ENCODE assay signal across 8 cellular contexts in the genomic region with DNA sequence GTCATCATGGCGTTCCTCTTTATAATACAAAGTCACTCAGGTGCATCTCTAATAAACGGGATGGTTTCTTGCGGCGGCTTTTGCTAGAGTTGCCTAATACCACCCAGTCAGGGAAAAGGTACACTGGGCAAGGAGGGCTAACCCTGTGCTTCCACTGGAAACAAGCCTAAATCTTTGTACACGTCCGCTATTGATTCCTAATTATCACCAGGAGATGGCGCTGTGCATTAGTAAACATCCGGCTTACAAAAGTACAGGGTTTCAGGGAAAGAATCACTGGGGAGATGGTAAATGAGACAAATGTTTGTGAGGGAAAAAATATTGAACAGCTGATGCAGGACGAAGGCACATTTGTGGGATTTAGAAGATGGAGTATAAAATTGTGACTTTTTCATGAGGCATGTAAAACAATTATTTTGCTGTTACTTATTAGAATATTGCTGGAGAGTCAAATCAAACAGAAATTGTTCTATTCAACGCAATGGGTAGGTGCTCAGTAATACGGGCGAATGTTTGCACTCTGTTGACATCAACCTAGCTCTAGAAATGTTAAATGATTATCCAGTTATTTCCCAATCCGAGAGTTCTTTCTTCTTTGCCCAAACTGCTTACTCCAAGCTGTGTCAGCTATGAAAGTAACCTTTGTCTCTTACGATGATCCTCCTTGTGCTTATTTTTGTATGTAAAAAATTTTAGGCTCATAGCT. TPM values are rescaled to one million over a fixed set of nuclear protein-coding genes. Genes with fewer than 3 reads are reported as not detected.
DNase-seq lines count a peak whose midpoint lies in the region; ATAC-seq, FAIRE-seq and TF ChIP-seq lines count a peak whose summit lies in the region.

No MANE protein-coding gene starts in this region.

- H3K36me3 Mint-ChIP-seq in naive thymus-derived CD4-positive, alpha-beta T cell = no peaks in the 10 kb centered on the region

- H3K79me2 ChIP-seq in GM12878 (ENCODE audit: control insufficient read depth, insufficient read depth, low read length) = no peaks in the 10 kb centered on the region

- no peak overlapping the region for H2AFZ ChIP-seq in GM12878 (ENCODE audit: control insufficient read depth, low read depth, low read length)

- RAD21 ChIA-PET in GM12878 (lab: Charles Lee; ENCODE audit: unreplicated experiment) = interaction anchor here (1.0 to 2.7 kb wide), 2 partner anchors 239 to 1633 kb away, joined by 3 to 11 read pairs; no protein-coding TSS in a partner anchor

- H3K4me1 ChIP-seq in GM12878 (ENCODE audit: control insufficient read depth, insufficient read depth, low read length) = no peaks in the 10 kb centered on the region
- H3K4me1 ChIP-seq in naive thymus-derived CD4-positive, alpha-beta T cell (ENCODE audit: control insufficient read depth in 2 of 2, insufficient read depth in 2 of 2, low read length in 2 of 2) = no peaks in the 10 kb centered on the region

- SMC1A ChIA-PET in GM12878 (lab: Charles Lee; ENCODE audit: uncharacterized antibody, unreplicated experiment) = interaction anchor here (1.0 to 1.6 kb wide), 4 partner anchors 72 to 1632 kb away, joined by 3 to 5 read pairs (median 4); no protein-coding TSS in a partner anchor

- H3K4me1 Mint-ChIP-seq in naive thymus-derived CD4-positive, alpha-beta T cell = no peaks in the 10 kb centered on the region

- no TSS peak for BruUV-seq in GM12878 (replicated peaks; lab: Mats Ljungman, UMichigan)

- no peak overlapping the region for H3K27ac ChIP-seq in GM12878 (ENCODE audit: control insufficient read depth, insufficient read depth)
- no peak overlapping the region for H3K27ac ChIP-seq in naive thymus-derived CD4-positive, alpha-beta T cell (ENCODE audit: low read depth, low read length)

- CTCF ChIA-PET in GM12878 (lab: Yijun Ruan, JAX) = interaction anchor here (0.6 to 6.3 kb wide), 10 partner anchors 14 to 246 kb away, joined by 3 to 65 read pairs (median 4); no protein-coding TSS in a partner anchor
- CTCF ChIA-PET in naive thymus-derived CD4-positive, alpha-beta T cell (lab: Charles Lee) = no interaction called here

- H3K27me3 ChIP-seq in GM12878 (replicated peaks in 1 of 2; ENCODE audit: control insufficient read depth in 2 of 2, insufficient read depth in 2 of 2, low read length in 1 of 2) = no peaks in the 10 kb centered on the region
- H3K27me3 ChIP-seq in kidney epithelial cell (ENCODE audit: control insufficient read depth, insufficient read depth, low read length) = no peaks in the 10 kb centered on the region
- H3K27me3 ChIP-seq in naive thymus-derived CD4-positive, alpha-beta T cell (ENCODE audit: control insufficient read depth in 2 of 2, insufficient read depth in 2 of 2, low read length in 2 of 2) = no peaks in the 10 kb centered on the region

- in situ Hi-C loops in GM12878 (cut with MboI) = loop anchor here (5.0 kb wide), 1 partner anchor 240 kb away; no protein-coding TSS in a partner anchor

- no peaks in the 10 kb centered on the region for H4K20me1 ChIP-seq in GM12878 (ENCODE audit: control insufficient read depth, insufficient read depth)

- H3K4me2 ChIP-seq in GM12878 (ENCODE audit: control insufficient read depth, insufficient read depth) = no peak overlapping the region

- peak; percentile 86 for FAIRE-seq in GM12878 (lab: Jason Lieb, UNC)

- TF ChIP-seq POLR2A in GM12878 (IDR thresholded peaks at IDR 0.05; ENCODE audit: low read depth, low read length) = no peak

- no peaks in the 10 kb centered on the region for H3K36me3 ChIP-seq in GM12878 (ENCODE audit: control insufficient read depth in 2 of 2, insufficient read depth in 2 of 2, low read length in 1 of 2)
- H3K36me3 ChIP-seq in kidney epithelial cell (ENCODE audit: control insufficient read depth, insufficient read depth, low read length) = no peaks in the 10 kb centered on the region
- H3K36me3 ChIP-seq in naive thymus-derived CD4-positive, alpha-beta T cell (ENCODE audit: control insufficient read depth in 2 of 3, insufficient read depth in 3 of 3, low read length in 3 of 3) = no peaks in the 10 kb centered on the region

- no peaks in the 10 kb centered on the region for H3K9me3 ChIP-seq in GM12878 (replicated peaks; ENCODE audit: control insufficient read depth, insufficient read depth, low read length)
- no peaks in the 10 kb centered on the region for H3K9me3 ChIP-seq in naive thymus-derived CD4-positive, alpha-beta T cell (ENCODE audit: control insufficient read depth in 2 of 3, low read length in 3 of 3)

- H3K9me3 Mint-ChIP-seq in naive thymus-derived CD4-positive, alpha-beta T cell = peaks cover 0 to 7% (median under 1%) of the 10 kb centered on the region in 11 donors

- H3K9ac ChIP-seq in GM12878 (ENCODE audit: control insufficient read depth, insufficient read depth, low read length) = no peak overlapping the region

- H3K4me3 Mint-ChIP-seq in naive thymus-derived CD4-positive, alpha-beta T cell = no peak overlapping the region

- TF ChIP-seq CTCF in GM12878 (IDR thresholded peaks at IDR 0.05 in 2 of 3, conservative IDR thresholded peaks at IDR 0.05 in 1 of 3; ENCODE audit: control insufficient read depth in 2 of 3, extremely low read depth in 1 of 3, insufficient read depth in 1 of 3, low read depth in 3 of 3, low read length in 3 of 3) (peak; percentile 62 to 69 (median 68)), kidney epithelial cell (IDR thresholded peaks at IDR 0.05; ENCODE audit: insufficient read depth, low read length, poor library complexity, severe bottlenecking) (peak; percentile 59)

- peaks cover 0 to 10% (median 6%) of the 10 kb centered on the region in 5 donors for H3K27me3 Mint-ChIP-seq in naive thymus-derived CD4-positive, alpha-beta T cell

- no peak overlapping the region for H3K4me3 ChIP-seq in GM12878
- no peak overlapping the region for H3K4me3 ChIP-seq in kidney epithelial cell (ENCODE audit: low read depth, low read length)
- no peak overlapping the region for H3K4me3 ChIP-seq in naive thymus-derived CD4-positive, alpha-beta T cell (ENCODE audit: low read length)

- no peak overlapping the region for H3K27ac Mint-ChIP-seq in naive thymus-derived CD4-positive, alpha-beta T cell

- intact Hi-C loops in GM12878 (cut with micrococcal nuclease; ENCODE audit: unreplicated experiment) = loop anchor here (1.0 kb wide), 1 partner anchor 239 kb away; no protein-coding TSS in a partner anchor
- intact Hi-C loops in naive thymus-derived CD4-positive, alpha-beta T cell (cut with micrococcal nuclease) = loop anchor here in 1 of 2 donors (10.0 kb wide), 1 partner anchor 243 kb away; no protein-coding TSS in a partner anchor

- peak; percentile 82 for ATAC-seq in GM18502 (IDR thresholded peaks at IDR 0.05; ENCODE audit: poor library complexity, unreplicated experiment)
- peak; percentile 62 for ATAC-seq in HG03045 (IDR thresholded peaks at IDR 0.05; ENCODE audit: unreplicated experiment)
- ATAC-seq in GM12878 = peak; percentile 88
- ATAC-seq in naive thymus-derived CD4-positive, alpha-beta T cell = no peak

- 16% methylated on average over 14 of the region's 14 CpGs for WGBS in GM12878 (ENCODE audit: insufficient coverage, insufficient replicate concordance, low lambda C conversion rate, missing lambda C conversion rate)

- DNase-seq in AG08396 (ENCODE audit: low spot score) = peak; percentile 41
- DNase-seq in NCI-H345 treated with DMSO at 0.1 percent for 48 hours (lab: John Stamatoyannopoulos, UW; ENCODE audit: unreplicated experiment) = peak; percentile 45
- DNase-seq in GM12878 (ENCODE audit: low read depth, low spot score) = no peak
- peak; percentile 14 for DNase-seq in kidney epithelial cell (ENCODE audit: low read depth)
- DNase-seq in naive thymus-derived CD4-positive, alpha-beta T cell = no peak
- DNase-seq in stimulated activated CD4-positive, alpha-beta T cell treated with anti-CD3 and anti-CD28 coated beads, Interleukin-4, amount 100 ng/mL, for 24 hours = no peak

- peak; percentile 57 for TF ChIP-seq RAD21 in GM12878 (IDR thresholded peaks at IDR 0.05; ENCODE audit: insufficient read depth, low read depth, low read length)

- POLR2A ChIA-PET in GM12878 (lab: Charles Lee) = interaction anchor here (0.6 kb wide), 1 partner anchor 80 kb away, joined by 4 read pairs; no protein-coding TSS in a partner anchor
- POLR2A ChIA-PET in naive thymus-derived CD4-positive, alpha-beta T cell (lab: Charles Lee) = no interaction called here

- TF ChIP-seq EP300 in GM12878 (IDR thresholded peaks at IDR 0.05; ENCODE audit: borderline replicate concordance in 1 of 2, control insufficient read depth in 1 of 2, low read depth in 2 of 2, low read length in 2 of 2) = no peak

TF ChIP-seq in GM12878, 131 proteins besides CTCF, POLR2A, EP300 and RAD21 (continues in another document):
- TF ChIP-seq ZSCAN29 (IDR thresholded peaks at IDR 0.05) (no peak), SMC3 (IDR thresholded peaks at IDR 0.05; ENCODE audit: borderline replicate concordance, low read length) (peak; percentile 45; the same call in 1 of the 2 replicates)

RNA-seq across cellular contexts. Expression of a gene that starts 50.6 kb away (rescaled TPM):
- total RNA-seq in GM12878 (2013; cell fraction: nucleolus; rRNA removed) = not detected in 2 replicates
- total RNA-seq in GM12878 (2014; rRNA removed) = not detected in 2 replicates
- not detected in 2 replicates for total RNA-seq in GM12878 (2014; rRNA removed; fragmentation: Illumina TruSeq; extraction: Trizol)
- not detected in 2 replicates for total RNA-seq in GM12878 (2021)
- polyA plus RNA-seq in GM12878 (2011; ENCODE audit: low read depth) = not detected
- not detected in 2 replicates for polyA plus RNA-seq in GM12878 (2011; rRNA removed)
- not detected in 2 replicates for polyA plus RNA-seq in GM12878 (2011; cell fraction: cytosol; rRNA removed)
- polyA plus RNA-seq in GM12878 (2011; cell fraction: nucleus; rRNA removed) = not detected in 2 replicates
- not detected in 2 replicates for polyA plus RNA-seq in GM12878 (2012)
- polyA plus RNA-seq in GM12878 (2014; fragmentation: Illumina TruSeq; extraction: Trizol) = not detected in 2 replicates
- polyA plus RNA-seq in GM12878 (2014; fragmentation: Nextera tagmentation; extraction: Ambion mirVana) = not detected
- polyA plus RNA-seq in GM12878 (2014; rRNA removed) = not detected in 2 replicates
- polyA plus RNA-seq in GM12878 (2016; fragmentation: Nextera tagmentation; extraction: Ambion mirVana) = not detected
- not detected in 2 replicates for polyA minus RNA-seq in GM12878 (2011; rRNA and poly(A)+ RNA removed)
- not detected in 2 replicates for polyA minus RNA-seq in GM12878 (2011; cell fraction: cytosol; rRNA and poly(A)+ RNA removed)
- not detected in 2 replicates for polyA minus RNA-seq in GM12878 (2011; cell fraction: nucleus; rRNA and poly(A)+ RNA removed)
- total RNA-seq in kidney epithelial cell = 0.38 and 0.41 TPM in 2 replicates
- not detected for total RNA-seq in naive thymus-derived CD4-positive, alpha-beta T cell
- not detected for polyA plus RNA-seq in naive thymus-derived CD4-positive, alpha-beta T cell

Comparison
In these comparisons a context has a peak if more than half of its experiments do, and no peak if none do; other contexts are left out.
1. DNase-seq: peak in AG08396 (single experiment), NCI-H345 treated with DMSO at 0.1 percent for 48 hours (single experiment) and kidney epithelial cell (single experiment); none in GM12878 (single experiment), naive thymus-derived CD4-positive, alpha-beta T cell (0 of 9) and stimulated activated CD4-positive, alpha-beta T cell treated with anti-CD3 and anti-CD28 coated beads, Interleukin-4, amount 100 ng/mL, for 24 hours (single experiment).